Comparison of ENCODE assay signal across 2 cellular contexts in the genomic region with DNA sequence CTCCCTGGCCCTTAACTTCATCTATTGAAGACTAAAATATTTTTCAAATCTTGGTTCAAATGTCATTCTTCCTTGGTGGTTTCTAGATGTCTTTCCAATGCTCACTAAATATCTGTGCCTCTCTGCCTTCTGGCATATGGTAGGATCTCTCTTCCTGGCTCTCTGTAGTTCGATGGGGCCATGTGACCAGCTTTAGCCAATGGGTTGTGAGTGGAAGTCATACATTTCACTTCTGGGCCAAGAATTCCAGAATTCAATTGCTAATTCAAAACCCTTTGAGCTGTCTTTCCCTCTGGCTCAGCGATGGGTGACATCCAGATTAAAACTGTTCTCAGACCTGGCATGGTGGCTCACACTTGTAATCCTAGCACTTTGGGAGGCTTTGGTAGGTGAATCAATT.
TF ChIP-seq lines count a peak whose summit lies in the region.

No MANE protein-coding gene starts in this region.

TF ChIP-seq in IMR-90, 13 proteins besides CTCF, POLR2A, EP300 and RAD21:
- TF ChIP-seq, protein P1, sequence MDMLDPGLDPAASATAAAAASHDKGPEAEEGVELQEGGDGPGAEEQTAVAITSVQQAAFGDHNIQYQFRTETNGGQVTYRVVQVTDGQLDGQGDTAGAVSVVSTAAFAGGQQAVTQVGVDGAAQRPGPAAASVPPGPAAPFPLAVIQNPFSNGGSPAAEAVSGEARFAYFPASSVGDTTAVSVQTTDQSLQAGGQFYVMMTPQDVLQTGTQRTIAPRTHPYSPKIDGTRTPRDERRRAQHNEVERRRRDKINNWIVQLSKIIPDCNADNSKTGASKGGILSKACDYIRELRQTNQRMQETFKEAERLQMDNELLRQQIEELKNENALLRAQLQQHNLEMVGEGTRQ (IDR thresholded peaks at IDR 0.05; ENCODE audit: low read depth, low read length): peak; percentile 63; the same call in 1 of the 2 replicates
- no peak for TF ChIP-seq ELK1 (IDR thresholded peaks at IDR 0.05; ENCODE audit: borderline replicate concordance, low read depth, low read length)

TF ChIP-seq in K562, 482 proteins besides CTCF, POLR2A, EP300 and RAD21:
- TF ChIP-seq, protein P1 (CRISPR knock-in tag; IDR thresholded peaks at IDR 0.05): peak; percentile 88
- TF ChIP-seq RFX1 (IDR thresholded peaks at IDR 0.05): no peak
- TF ChIP-seq NFYB (IDR thresholded peaks at IDR 0.05; ENCODE audit: extremely low read depth, insufficient read length): peak; percentile 95
- no peak for TF ChIP-seq NR2C1 (IDR thresholded peaks at IDR 0.05)
- TF ChIP-seq NR2C1 (tag; IDR thresholded peaks at IDR 0.05): no peak
- TF ChIP-seq TAF9B (IDR thresholded peaks at IDR 0.05; ENCODE audit: partially characterized antibody): no peak
- TF ChIP-seq, protein P2, sequence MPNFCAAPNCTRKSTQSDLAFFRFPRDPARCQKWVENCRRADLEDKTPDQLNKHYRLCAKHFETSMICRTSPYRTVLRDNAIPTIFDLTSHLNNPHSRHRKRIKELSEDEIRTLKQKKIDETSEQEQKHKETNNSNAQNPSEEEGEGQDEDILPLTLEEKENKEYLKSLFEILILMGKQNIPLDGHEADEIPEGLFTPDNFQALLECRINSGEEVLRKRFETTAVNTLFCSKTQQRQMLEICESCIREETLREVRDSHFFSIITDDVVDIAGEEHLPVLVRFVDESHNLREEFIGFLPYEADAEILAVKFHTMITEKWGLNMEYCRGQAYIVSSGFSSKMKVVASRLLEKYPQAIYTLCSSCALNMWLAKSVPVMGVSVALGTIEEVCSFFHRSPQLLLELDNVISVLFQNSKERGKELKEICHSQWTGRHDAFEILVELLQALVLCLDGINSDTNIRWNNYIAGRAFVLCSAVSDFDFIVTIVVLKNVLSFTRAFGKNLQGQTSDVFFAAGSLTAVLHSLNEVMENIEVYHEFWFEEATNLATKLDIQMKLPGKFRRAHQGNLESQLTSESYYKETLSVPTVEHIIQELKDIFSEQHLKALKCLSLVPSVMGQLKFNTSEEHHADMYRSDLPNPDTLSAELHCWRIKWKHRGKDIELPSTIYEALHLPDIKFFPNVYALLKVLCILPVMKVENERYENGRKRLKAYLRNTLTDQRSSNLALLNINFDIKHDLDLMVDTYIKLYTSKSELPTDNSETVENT (CRISPR knock-in tag; IDR thresholded peaks at IDR 0.05): no peak
- no peak for TF ChIP-seq SPI1 (IDR thresholded peaks at IDR 0.05; ENCODE audit: borderline replicate concordance, low read depth, low read length)
- no peak for TF ChIP-seq HBP1 (CRISPR knock-in tag; IDR thresholded peaks at IDR 0.05)
- peak; percentile 84 for TF ChIP-seq RBM25 (IDR thresholded peaks at IDR 0.05; ENCODE audit: low read depth, low read length, severe bottlenecking)
- TF ChIP-seq FOS (IDR thresholded peaks at IDR 0.05; ENCODE audit: extremely low read depth, insufficient read length): peak; percentile 57
- TF ChIP-seq, protein P3, sequence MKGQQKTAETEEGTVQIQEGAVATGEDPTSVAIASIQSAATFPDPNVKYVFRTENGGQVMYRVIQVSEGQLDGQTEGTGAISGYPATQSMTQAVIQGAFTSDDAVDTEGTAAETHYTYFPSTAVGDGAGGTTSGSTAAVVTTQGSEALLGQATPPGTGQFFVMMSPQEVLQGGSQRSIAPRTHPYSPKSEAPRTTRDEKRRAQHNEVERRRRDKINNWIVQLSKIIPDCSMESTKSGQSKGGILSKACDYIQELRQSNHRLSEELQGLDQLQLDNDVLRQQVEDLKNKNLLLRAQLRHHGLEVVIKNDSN (CRISPR knock-in tag; IDR thresholded peaks at IDR 0.05): peak; percentile 82
- TF ChIP-seq ZNF165 (CRISPR knock-in tag; IDR thresholded peaks at IDR 0.05; ENCODE audit: borderline replicate concordance): no peak
- TF ChIP-seq, protein P4, sequence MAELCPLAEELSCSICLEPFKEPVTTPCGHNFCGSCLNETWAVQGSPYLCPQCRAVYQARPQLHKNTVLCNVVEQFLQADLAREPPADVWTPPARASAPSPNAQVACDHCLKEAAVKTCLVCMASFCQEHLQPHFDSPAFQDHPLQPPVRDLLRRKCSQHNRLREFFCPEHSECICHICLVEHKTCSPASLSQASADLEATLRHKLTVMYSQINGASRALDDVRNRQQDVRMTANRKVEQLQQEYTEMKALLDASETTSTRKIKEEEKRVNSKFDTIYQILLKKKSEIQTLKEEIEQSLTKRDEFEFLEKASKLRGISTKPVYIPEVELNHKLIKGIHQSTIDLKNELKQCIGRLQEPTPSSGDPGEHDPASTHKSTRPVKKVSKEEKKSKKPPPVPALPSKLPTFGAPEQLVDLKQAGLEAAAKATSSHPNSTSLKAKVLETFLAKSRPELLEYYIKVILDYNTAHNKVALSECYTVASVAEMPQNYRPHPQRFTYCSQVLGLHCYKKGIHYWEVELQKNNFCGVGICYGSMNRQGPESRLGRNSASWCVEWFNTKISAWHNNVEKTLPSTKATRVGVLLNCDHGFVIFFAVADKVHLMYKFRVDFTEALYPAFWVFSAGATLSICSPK (IDR thresholded peaks at IDR 0.05; ENCODE audit: borderline replicate concordance): no peak
- TF ChIP-seq, protein P5, sequence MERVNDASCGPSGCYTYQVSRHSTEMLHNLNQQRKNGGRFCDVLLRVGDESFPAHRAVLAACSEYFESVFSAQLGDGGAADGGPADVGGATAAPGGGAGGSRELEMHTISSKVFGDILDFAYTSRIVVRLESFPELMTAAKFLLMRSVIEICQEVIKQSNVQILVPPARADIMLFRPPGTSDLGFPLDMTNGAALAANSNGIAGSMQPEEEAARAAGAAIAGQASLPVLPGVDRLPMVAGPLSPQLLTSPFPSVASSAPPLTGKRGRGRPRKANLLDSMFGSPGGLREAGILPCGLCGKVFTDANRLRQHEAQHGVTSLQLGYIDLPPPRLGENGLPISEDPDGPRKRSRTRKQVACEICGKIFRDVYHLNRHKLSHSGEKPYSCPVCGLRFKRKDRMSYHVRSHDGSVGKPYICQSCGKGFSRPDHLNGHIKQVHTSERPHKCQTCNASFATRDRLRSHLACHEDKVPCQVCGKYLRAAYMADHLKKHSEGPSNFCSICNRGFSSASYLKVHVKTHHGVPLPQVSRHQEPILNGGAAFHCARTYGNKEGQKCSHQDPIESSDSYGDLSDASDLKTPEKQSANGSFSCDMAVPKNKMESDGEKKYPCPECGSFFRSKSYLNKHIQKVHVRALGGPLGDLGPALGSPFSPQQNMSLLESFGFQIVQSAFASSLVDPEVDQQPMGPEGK (CRISPR knock-in tag; IDR thresholded peaks at IDR 0.05; ENCODE audit: borderline replicate concordance): no peak
- TF ChIP-seq RAD51 (IDR thresholded peaks at IDR 0.05; ENCODE audit: borderline replicate concordance, low read depth): peak; percentile 72
- no peak for TF ChIP-seq TBL1XR1 (IDR thresholded peaks at IDR 0.05; ENCODE audit: low read length in 2 of 2)
- no peak for TF ChIP-seq RHOXF2B (CRISPR knock-in tag; conservative IDR thresholded peaks at IDR 0.05)
